ENCODE assay signal across 1 cellular context in genomic region chr16:27550582-27550920, GRCh38.
TF ChIP-seq lines count a peak whose summit lies in the region.

No MANE protein-coding gene starts in this region.

TF ChIP-seq in H1, 55 proteins besides CTCF, POLR2A, EP300 and RAD21 (continued from another document):
- TF ChIP-seq HDAC2 (IDR thresholded peaks at IDR 0.05; ENCODE audit: borderline replicate concordance in 1 of 2, low read depth in 2 of 2, low read length in 2 of 2), result 0 out of 4 replicates have a peak, but pooled peaks of 1 of the 2 experiments have one; percentile 19
- no peak for TF ChIP-seq KDM5A (IDR thresholded peaks at IDR 0.05; ENCODE audit: low read length)
TF ChIP-seq in H1: peak in this region for 2.
